In the genomic region with DNA sequence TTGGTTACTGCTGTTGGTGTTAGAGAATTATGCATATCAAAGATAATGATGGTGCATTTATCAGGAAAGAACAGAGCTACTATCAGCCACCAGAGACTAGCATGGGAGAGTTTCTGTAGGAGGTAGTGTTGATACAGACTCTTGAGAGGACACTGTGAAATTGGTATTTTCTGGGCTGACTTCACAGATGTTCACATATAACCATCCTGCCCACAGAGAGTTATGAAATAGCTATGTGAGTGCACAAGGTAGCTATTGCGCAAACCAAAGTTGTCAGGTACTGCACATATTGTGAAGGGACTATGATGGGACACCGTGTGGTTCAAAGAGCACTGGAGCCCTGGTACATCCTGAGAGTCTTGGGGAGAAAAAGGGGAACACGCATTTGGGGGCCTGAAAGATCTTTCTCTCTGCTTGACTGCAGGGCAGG, we compare ENCODE assay signal across 1 cellular context.
TF ChIP-seq lines count a peak whose summit lies in the region.

No MANE protein-coding gene starts in this region.

TF ChIP-seq in HepG2, 621 proteins besides CTCF, POLR2A, EP300 and RAD21 (continued from another document and continues in another):
- TF ChIP-seq, protein P1, sequence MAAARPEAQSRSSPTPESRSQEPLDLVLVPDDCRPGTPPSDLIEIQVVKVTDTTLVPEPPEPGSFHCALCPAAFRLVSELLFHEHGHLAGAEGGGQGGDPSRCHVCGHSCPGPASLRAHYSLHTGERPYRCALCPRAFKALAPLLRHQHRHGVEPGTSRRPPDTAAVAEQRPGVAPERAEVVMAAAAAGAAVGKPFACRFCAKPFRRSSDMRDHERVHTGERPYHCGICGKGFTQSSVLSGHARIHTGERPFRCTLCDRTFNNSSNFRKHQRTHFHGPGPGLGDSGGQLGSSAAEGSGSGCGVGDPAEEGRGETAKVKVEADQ (CRISPR knock-in tag; IDR thresholded peaks at IDR 0.05; ENCODE audit: borderline replicate concordance) = no peak
- TF ChIP-seq ZNF335 (CRISPR knock-in tag; IDR thresholded peaks at IDR 0.05) (no peak), TCF7L2 (IDR thresholded peaks at IDR 0.05; ENCODE audit: low read depth, low read length) (no peak), ZNF777 (CRISPR knock-in tag; IDR thresholded peaks at IDR 0.05) (no peak), ZNF780A (CRISPR knock-in tag; IDR thresholded peaks at IDR 0.05) (no peak), RBM39 (IDR thresholded peaks at IDR 0.05; ENCODE audit: low read depth, low read length, poor library complexity, severe bottlenecking) (no peak), ZNF496 (CRISPR knock-in tag; IDR thresholded peaks at IDR 0.05; ENCODE audit: insufficient replicate concordance) (no peak), ZNF468 (CRISPR knock-in tag; IDR thresholded peaks at IDR 0.05) (no peak), ZEB1 (IDR thresholded peaks at IDR 0.05; ENCODE audit: insufficient replicate concordance, low read depth) (peak; percentile 96), POLR2G (IDR thresholded peaks at IDR 0.05; ENCODE audit: low read depth, low read length) (no peak), ZNF605 (CRISPR knock-in tag; IDR thresholded peaks at IDR 0.05) (0 out of 2 replicates have a peak, but pooled peaks have one; percentile 29), ZNF567 (CRISPR knock-in tag; IDR thresholded peaks at IDR 0.05; ENCODE audit: borderline replicate concordance) (no peak), KLF6 (CRISPR knock-in tag; IDR thresholded peaks at IDR 0.05) (no peak), ZNF850 (CRISPR knock-in tag; conservative IDR thresholded peaks at IDR 0.05) (no peak), ZNF550 (CRISPR knock-in tag; IDR thresholded peaks at IDR 0.05; ENCODE audit: borderline replicate concordance) (no peak), NRL (CRISPR knock-in tag; IDR thresholded peaks at IDR 0.05; ENCODE audit: borderline replicate concordance) (no peak), CEBPG (CRISPR knock-in tag; IDR thresholded peaks at IDR 0.05) (peak; percentile 100), ZFAT (CRISPR knock-in tag; conservative IDR thresholded peaks at IDR 0.05) (no peak), ZFYVE20 (CRISPR knock-in tag; IDR thresholded peaks at IDR 0.05; ENCODE audit: borderline replicate concordance, low read depth) (no peak), PPARG (CRISPR knock-in tag; conservative IDR thresholded peaks at IDR 0.05) (no peak), ZNF331 (CRISPR knock-in tag; IDR thresholded peaks at IDR 0.05) (peak; percentile 55; the same call in 1 of the 2 replicates), ARNT (IDR thresholded peaks at IDR 0.05) (no peak), NCOR1 (IDR thresholded peaks at IDR 0.05; ENCODE audit: borderline replicate concordance, low read length) (peak; percentile 39; the same call in 1 of the 2 replicates), ZNF143 (CRISPR knock-in tag; IDR thresholded peaks at IDR 0.05) (no peak), ZMYM2 (CRISPR knock-in tag; IDR thresholded peaks at IDR 0.05) (no peak), SRSF9 (IDR thresholded peaks at IDR 0.05; ENCODE audit: borderline replicate concordance, insufficient read depth, low read depth, low read length, poor library complexity, severe bottlenecking) (no peak), STAG1 (CRISPR knock-in tag; IDR thresholded peaks at IDR 0.05) (no peak), ZNF709 (CRISPR knock-in tag; IDR thresholded peaks at IDR 0.05) (no peak), SRSF1 (optimal IDR thresholded peaks at IDR 0.05; ENCODE audit: low read depth, low read length) (no peak), HNRNPLL (IDR thresholded peaks at IDR 0.05; ENCODE audit: low read depth, low read length, poor library complexity, severe bottlenecking) (no peak), ZNF564 (CRISPR knock-in tag; IDR thresholded peaks at IDR 0.05) (no peak), FLYWCH1 (CRISPR knock-in tag; IDR thresholded peaks at IDR 0.05) (no peak), TAF1 (CRISPR knock-in tag; IDR thresholded peaks at IDR 0.05) (no peak), ZNF296 (CRISPR knock-in tag; conservative IDR thresholded peaks at IDR 0.05) (no peak), AGO2 (optimal IDR thresholded peaks at IDR 0.05; ENCODE audit: low read depth, low read length) (no peak)
- TF ChIP-seq, protein P2, sequence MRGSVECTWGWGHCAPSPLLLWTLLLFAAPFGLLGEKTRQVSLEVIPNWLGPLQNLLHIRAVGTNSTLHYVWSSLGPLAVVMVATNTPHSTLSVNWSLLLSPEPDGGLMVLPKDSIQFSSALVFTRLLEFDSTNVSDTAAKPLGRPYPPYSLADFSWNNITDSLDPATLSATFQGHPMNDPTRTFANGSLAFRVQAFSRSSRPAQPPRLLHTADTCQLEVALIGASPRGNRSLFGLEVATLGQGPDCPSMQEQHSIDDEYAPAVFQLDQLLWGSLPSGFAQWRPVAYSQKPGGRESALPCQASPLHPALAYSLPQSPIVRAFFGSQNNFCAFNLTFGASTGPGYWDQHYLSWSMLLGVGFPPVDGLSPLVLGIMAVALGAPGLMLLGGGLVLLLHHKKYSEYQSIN (CRISPR knock-in tag; IDR thresholded peaks at IDR 0.05; ENCODE audit: borderline replicate concordance) = no peak
- TF ChIP-seq, protein P3, sequence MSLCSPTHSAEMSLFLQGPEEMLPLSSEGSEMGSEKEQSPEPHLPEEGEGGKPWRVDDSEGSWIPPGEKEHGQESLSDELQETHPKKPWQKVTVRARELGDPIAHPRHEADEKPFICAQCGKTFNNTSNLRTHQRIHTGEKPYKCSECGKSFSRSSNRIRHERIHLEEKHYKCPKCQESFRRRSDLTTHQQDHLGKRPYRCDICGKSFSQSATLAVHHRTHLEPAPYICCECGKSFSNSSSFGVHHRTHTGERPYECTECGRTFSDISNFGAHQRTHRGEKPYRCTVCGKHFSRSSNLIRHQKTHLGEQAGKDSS (CRISPR knock-in tag; IDR thresholded peaks at IDR 0.05; ENCODE audit: borderline replicate concordance, low read depth) = peak; percentile 59; the same call in 1 of the 2 replicates
- TF ChIP-seq, protein P4, sequence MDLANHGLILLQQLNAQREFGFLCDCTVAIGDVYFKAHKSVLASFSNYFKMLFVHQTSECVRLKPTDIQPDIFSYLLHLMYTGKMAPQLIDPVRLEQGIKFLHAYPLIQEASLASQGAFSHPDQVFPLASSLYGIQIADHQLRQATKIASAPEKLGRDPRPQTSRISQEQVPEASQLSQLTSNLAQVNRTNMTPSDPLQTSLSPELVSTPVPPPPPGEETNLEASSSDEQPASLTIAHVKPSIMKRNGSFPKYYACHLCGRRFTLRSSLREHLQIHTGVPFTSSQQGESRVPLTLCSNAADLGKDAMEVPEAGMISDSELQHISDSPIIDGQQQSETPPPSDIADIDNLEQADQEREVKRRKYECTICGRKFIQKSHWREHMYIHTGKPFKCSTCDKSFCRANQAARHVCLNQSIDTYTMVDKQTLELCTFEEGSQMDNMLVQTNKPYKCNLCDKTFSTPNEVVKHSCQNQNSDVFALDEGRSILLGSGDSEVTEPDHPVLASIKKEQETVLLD (CRISPR knock-in tag; IDR thresholded peaks at IDR 0.05; ENCODE audit: low read depth) = no peak
- TF ChIP-seq, protein P5, sequence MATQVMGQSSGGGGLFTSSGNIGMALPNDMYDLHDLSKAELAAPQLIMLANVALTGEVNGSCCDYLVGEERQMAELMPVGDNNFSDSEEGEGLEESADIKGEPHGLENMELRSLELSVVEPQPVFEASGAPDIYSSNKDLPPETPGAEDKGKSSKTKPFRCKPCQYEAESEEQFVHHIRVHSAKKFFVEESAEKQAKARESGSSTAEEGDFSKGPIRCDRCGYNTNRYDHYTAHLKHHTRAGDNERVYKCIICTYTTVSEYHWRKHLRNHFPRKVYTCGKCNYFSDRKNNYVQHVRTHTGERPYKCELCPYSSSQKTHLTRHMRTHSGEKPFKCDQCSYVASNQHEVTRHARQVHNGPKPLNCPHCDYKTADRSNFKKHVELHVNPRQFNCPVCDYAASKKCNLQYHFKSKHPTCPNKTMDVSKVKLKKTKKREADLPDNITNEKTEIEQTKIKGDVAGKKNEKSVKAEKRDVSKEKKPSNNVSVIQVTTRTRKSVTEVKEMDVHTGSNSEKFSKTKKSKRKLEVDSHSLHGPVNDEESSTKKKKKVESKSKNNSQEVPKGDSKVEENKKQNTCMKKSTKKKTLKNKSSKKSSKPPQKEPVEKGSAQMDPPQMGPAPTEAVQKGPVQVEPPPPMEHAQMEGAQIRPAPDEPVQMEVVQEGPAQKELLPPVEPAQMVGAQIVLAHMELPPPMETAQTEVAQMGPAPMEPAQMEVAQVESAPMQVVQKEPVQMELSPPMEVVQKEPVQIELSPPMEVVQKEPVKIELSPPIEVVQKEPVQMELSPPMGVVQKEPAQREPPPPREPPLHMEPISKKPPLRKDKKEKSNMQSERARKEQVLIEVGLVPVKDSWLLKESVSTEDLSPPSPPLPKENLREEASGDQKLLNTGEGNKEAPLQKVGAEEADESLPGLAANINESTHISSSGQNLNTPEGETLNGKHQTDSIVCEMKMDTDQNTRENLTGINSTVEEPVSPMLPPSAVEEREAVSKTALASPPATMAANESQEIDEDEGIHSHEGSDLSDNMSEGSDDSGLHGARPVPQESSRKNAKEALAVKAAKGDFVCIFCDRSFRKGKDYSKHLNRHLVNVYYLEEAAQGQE (IDR thresholded peaks at IDR 0.05; ENCODE audit: borderline replicate concordance in 1 of 2, low read depth in 1 of 2, low read length in 2 of 2) = no peak
- TF ChIP-seq, protein P6, sequence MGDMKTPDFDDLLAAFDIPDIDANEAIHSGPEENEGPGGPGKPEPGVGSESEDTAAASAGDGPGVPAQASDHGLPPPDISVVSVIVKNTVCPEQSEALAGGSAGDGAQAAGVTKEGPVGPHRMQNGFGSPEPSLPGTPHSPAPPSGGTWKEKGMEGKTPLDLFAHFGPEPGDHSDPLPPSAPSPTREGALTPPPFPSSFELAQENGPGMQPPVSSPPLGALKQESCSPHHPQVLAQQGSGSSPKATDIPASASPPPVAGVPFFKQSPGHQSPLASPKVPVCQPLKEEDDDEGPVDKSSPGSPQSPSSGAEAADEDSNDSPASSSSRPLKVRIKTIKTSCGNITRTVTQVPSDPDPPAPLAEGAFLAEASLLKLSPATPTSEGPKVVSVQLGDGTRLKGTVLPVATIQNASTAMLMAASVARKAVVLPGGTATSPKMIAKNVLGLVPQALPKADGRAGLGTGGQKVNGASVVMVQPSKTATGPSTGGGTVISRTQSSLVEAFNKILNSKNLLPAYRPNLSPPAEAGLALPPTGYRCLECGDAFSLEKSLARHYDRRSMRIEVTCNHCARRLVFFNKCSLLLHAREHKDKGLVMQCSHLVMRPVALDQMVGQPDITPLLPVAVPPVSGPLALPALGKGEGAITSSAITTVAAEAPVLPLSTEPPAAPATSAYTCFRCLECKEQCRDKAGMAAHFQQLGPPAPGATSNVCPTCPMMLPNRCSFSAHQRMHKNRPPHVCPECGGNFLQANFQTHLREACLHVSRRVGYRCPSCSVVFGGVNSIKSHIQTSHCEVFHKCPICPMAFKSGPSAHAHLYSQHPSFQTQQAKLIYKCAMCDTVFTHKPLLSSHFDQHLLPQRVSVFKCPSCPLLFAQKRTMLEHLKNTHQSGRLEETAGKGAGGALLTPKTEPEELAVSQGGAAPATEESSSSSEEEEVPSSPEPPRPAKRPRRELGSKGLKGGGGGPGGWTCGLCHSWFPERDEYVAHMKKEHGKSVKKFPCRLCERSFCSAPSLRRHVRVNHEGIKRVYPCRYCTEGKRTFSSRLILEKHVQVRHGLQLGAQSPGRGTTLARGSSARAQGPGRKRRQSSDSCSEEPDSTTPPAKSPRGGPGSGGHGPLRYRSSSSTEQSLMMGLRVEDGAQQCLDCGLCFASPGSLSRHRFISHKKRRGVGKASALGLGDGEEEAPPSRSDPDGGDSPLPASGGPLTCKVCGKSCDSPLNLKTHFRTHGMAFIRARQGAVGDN (CRISPR knock-in tag; IDR thresholded peaks at IDR 0.05) = no peak
- TF ChIP-seq, protein P7, sequence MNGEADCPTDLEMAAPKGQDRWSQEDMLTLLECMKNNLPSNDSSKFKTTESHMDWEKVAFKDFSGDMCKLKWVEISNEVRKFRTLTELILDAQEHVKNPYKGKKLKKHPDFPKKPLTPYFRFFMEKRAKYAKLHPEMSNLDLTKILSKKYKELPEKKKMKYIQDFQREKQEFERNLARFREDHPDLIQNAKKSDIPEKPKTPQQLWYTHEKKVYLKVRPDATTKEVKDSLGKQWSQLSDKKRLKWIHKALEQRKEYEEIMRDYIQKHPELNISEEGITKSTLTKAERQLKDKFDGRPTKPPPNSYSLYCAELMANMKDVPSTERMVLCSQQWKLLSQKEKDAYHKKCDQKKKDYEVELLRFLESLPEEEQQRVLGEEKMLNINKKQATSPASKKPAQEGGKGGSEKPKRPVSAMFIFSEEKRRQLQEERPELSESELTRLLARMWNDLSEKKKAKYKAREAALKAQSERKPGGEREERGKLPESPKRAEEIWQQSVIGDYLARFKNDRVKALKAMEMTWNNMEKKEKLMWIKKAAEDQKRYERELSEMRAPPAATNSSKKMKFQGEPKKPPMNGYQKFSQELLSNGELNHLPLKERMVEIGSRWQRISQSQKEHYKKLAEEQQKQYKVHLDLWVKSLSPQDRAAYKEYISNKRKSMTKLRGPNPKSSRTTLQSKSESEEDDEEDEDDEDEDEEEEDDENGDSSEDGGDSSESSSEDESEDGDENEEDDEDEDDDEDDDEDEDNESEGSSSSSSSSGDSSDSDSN (CRISPR knock-in tag; IDR thresholded peaks at IDR 0.05) = no peak
- TF ChIP-seq, protein P8, sequence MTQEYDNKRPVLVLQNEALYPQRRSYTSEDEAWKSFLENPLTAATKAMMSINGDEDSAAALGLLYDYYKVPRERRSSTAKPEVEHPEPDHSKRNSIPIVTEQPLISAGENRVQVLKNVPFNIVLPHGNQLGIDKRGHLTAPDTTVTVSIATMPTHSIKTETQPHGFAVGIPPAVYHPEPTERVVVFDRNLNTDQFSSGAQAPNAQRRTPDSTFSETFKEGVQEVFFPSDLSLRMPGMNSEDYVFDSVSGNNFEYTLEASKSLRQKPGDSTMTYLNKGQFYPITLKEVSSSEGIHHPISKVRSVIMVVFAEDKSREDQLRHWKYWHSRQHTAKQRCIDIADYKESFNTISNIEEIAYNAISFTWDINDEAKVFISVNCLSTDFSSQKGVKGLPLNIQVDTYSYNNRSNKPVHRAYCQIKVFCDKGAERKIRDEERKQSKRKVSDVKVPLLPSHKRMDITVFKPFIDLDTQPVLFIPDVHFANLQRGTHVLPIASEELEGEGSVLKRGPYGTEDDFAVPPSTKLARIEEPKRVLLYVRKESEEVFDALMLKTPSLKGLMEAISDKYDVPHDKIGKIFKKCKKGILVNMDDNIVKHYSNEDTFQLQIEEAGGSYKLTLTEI (CRISPR knock-in tag; conservative IDR thresholded peaks at IDR 0.05) = no peak
- TF ChIP-seq, protein P9, sequence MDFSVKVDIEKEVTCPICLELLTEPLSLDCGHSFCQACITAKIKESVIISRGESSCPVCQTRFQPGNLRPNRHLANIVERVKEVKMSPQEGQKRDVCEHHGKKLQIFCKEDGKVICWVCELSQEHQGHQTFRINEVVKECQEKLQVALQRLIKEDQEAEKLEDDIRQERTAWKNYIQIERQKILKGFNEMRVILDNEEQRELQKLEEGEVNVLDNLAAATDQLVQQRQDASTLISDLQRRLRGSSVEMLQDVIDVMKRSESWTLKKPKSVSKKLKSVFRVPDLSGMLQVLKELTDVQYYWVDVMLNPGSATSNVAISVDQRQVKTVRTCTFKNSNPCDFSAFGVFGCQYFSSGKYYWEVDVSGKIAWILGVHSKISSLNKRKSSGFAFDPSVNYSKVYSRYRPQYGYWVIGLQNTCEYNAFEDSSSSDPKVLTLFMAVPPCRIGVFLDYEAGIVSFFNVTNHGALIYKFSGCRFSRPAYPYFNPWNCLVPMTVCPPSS (IDR thresholded peaks at IDR 0.05) = no peak
